ENCODE assay signal across 11 cellular contexts in genomic region chr13:24251525-24251924, GRCh38. TPM values are rescaled to one million over a fixed set of nuclear protein-coding genes. Genes with fewer than 3 reads are reported as not detected.
DNase-seq lines count a peak whose midpoint lies in the region; ATAC-seq, FAIRE-seq and TF ChIP-seq lines count a peak whose summit lies in the region.
"Had no signal": no experiment of that assay in that cellular context is flagged by ENCODE, and none has a peak within 500 bp of the region (broad histone marks: within the 10 kb centered on the region; RNA-seq: fewer than 3 reads in every experiment).

No MANE protein-coding gene starts in this region.

- no peaks in the 10 kb centered on the region for H3K36me3 ChIP-seq in CD8-positive, alpha-beta T cell (ENCODE audit: insufficient read depth, low read length)
- H3K36me3 ChIP-seq in colonic mucosa (no peaks in the 10 kb centered on the region), H7 (replicated peaks; ENCODE audit: control insufficient read depth, insufficient read depth, low read length) (no peaks in the 10 kb centered on the region; the same call in 1 of the 2 replicates)
- H3K36me3 ChIP-seq: HAP-1 had no signal

- POLR2A ChIA-PET in CD8-positive, alpha-beta T cell (lab: Charles Lee): interaction anchor here (0.6 to 10.3 kb wide), 11 partner anchors 10 to 97 kb away, joined by 3 to 224 read pairs (median 4); no protein-coding TSS in a partner anchor

- H3K4me1 ChIP-seq in CD8-positive, alpha-beta T cell (ENCODE audit: insufficient read depth, low read length): peaks cover 62% of the 10 kb centered on the region
- H3K4me1 ChIP-seq in colonic mucosa: no peaks in the 10 kb centered on the region
- H3K4me1 ChIP-seq: HAP-1 had no signal

- no peak for FAIRE-seq in GM19239 (lab: Jason Lieb, UNC)
- FAIRE-seq: GM12892 had no signal

- H3K9me3 ChIP-seq in CD8-positive, alpha-beta T cell (ENCODE audit: low read length): no peaks in the 10 kb centered on the region
- no peaks in the 10 kb centered on the region for H3K9me3 ChIP-seq in colonic mucosa
- H3K9me3 ChIP-seq: HAP-1 had no signal

- peak; percentile 68 to 94 (median 80) for DNase-seq in CD8-positive, alpha-beta T cell
- DNase-seq in activated CD8-positive, alpha-beta memory T cell treated with anti-CD3 and anti-CD28 coated beads for 1 hour (ENCODE audit: extremely low read depth in 1 of 2, low read depth in 1 of 2): peak; percentile 54 to 66
- DNase-seq in colonic mucosa (no peak), GM19239 (ENCODE audit: insufficient read length, low spot score) (no peak), DMS 273 (lab: John Stamatoyannopoulos, UW; ENCODE audit: unreplicated experiment) (no peak), H7 (no peak)
- DNase-seq in stimulated activated CD4-positive, alpha-beta T cell treated with anti-CD3 and anti-CD28 coated beads, Interleukin-4, amount 100 ng/mL, for 1 hour: peak; percentile 70

- TF ChIP-seq CTCF in CD8-positive, alpha-beta T cell (IDR thresholded peaks at IDR 0.05): no peak
- no peak for TF ChIP-seq CTCF in colonic mucosa (IDR thresholded peaks at IDR 0.05)

- H3K9me3 Mint-ChIP-seq in CD8-positive, alpha-beta T cell: no peaks in the 10 kb centered on the region

- peaks cover 78% of the 10 kb centered on the region for H3K4me1 Mint-ChIP-seq in CD8-positive, alpha-beta T cell (ENCODE audit: low read depth)

- peak overlapping the region; percentile 91 for H3K4me3 Mint-ChIP-seq in CD8-positive, alpha-beta T cell

- intact Hi-C loops in CD8-positive, alpha-beta T cell (cut with DNase I, micrococcal nuclease): loop anchor here (1.0 to 10.0 kb wide), 9 partner anchors 10 to 874 kb away; partner anchors contain the start of genes PARP4 (in 1 of the 2) and SPATA13 (in 1 of the 2)
- intact Hi-C loops in colonic mucosa (cut with DNase I): no loop called here

- no peaks in the 10 kb centered on the region for H3K27me3 ChIP-seq in CD8-positive, alpha-beta T cell (ENCODE audit: insufficient read depth, low read length)
- H3K27me3 ChIP-seq in colonic mucosa: no peaks in the 10 kb centered on the region
- no peaks in the 10 kb centered on the region for H3K27me3 ChIP-seq in H7 (ENCODE audit: control insufficient read depth, insufficient read depth, low read length)

- peak overlapping the region; percentile 98 for H3K27ac Mint-ChIP-seq in CD8-positive, alpha-beta T cell

- H3K27me3 Mint-ChIP-seq in CD8-positive, alpha-beta T cell (ENCODE audit: low read depth): no peaks in the 10 kb centered on the region

- peak; percentile 77 for ATAC-seq in CD8-positive, alpha-beta T cell
- ATAC-seq in HG03280 (IDR thresholded peaks at IDR 0.05; ENCODE audit: unreplicated experiment): no peak

- H3K4me3 ChIP-seq in CD8-positive, alpha-beta T cell (ENCODE audit: low read depth, low read length): peak overlapping the region; percentile 73
- H3K4me3 ChIP-seq in colonic mucosa (no peak overlapping the region), H7 (ENCODE audit: insufficient read depth, low read depth, low read length) (no peak overlapping the region)
- H3K4me3 ChIP-seq: HAP-1 had no signal

- H3K9ac ChIP-seq in colonic mucosa (ENCODE audit: low read depth in 2 of 2, low read length in 2 of 2): no peak overlapping the region

- peaks cover 40% of the 10 kb centered on the region for H3K36me3 Mint-ChIP-seq in CD8-positive, alpha-beta T cell

- CTCF ChIA-PET in CD8-positive, alpha-beta T cell (lab: Charles Lee): interaction anchor here (0.7 to 1.9 kb wide), 9 partner anchors 10 to 36 kb away, joined by 3 to 12 read pairs (median 4); no protein-coding TSS in a partner anchor

- H3K27ac ChIP-seq in CD8-positive, alpha-beta T cell (ENCODE audit: low read depth, low read length): peak overlapping the region; percentile 77
- peak overlapping the region; percentile 14 for H3K27ac ChIP-seq in colonic mucosa

RNA-seq across cellular contexts. Expression of gene C1QTNF9, which starts 57.9 kb away (rescaled TPM):
- total RNA-seq in CD8-positive, alpha-beta T cell: under 1 TPM in 1 of 2 experiments, not detected in 1; 0.17 TPM
- total RNA-seq in colonic mucosa: under 1 TPM in 1 of 2 donors, not detected in 1; 0.19 TPM
- total RNA-seq in H7 (2014; rRNA removed; shearing (Covaris generic)): 0.10 TPM in 1 of 2 replicates, not detected in the other
- total RNA-seq: NCI-H460 had no signal

Comparison
In these comparisons a context has a peak if more than half of its experiments do, and no peak if none do; other contexts are left out.
1. DNase-seq: peak in CD8-positive, alpha-beta T cell (7 of 7), activated CD8-positive, alpha-beta memory T cell treated with anti-CD3 and anti-CD28 coated beads for 1 hour (2 of 2) and stimulated activated CD4-positive, alpha-beta T cell treated with anti-CD3 and anti-CD28 coated beads, Interleukin-4, amount 100 ng/mL, for 1 hour (single experiment); none in colonic mucosa (single experiment), GM19239 (single experiment), DMS 273 (single experiment) and H7 (single experiment).